14 cellular contexts compared by ENCODE assay signal in the genomic region with DNA sequence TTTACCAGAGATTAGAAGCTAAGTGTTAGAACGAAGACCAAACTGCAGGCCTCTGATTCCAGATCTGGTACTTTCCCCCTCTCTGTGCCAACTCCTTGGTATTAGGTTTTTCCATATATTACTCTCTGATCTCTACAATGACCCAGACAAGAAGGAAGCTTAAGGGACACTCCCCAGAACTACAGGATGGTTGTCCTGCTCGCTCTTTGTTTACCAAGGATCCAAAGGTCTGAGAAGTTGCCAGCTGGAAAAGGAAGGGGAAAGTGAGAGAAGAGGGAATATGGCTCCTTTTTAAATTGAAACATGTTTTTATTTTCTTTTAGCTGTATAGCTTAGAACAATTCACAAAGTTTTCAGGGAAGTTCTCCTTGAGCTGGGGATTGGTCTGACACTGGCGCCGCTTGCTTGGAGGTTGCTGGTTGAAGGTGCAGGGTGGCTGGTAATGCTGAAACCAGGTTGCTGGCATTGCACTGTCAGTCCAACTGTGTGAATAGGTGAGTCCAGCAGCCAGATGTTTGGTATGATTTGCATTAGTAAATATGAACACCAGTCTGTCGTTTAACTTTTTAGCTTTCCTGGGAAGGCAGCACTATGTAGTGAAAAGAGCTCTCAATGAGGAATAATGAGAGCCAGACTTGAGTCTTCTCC.
DNase-seq lines count a peak whose midpoint lies in the region; ATAC-seq and TF ChIP-seq lines count a peak whose summit lies in the region.
"Had no signal": no experiment of that assay in that cellular context is flagged by ENCODE, and none has a peak within 500 bp of the region (broad histone marks: within the 10 kb centered on the region; RNA-seq: fewer than 3 reads in every experiment).

No MANE protein-coding gene starts in this region.

- H3K4me3 Mint-ChIP-seq in naive thymus-derived CD4-positive, alpha-beta T cell: no peak overlapping the region
- H3K4me3 Mint-ChIP-seq in activated naive CD4-positive, alpha-beta T cell treated with anti-CD3 and anti-CD28 coated beads for 36 hours: no peak overlapping the region
- H3K4me3 Mint-ChIP-seq: CD4-positive, alpha-beta T cell had no signal

- H3K9me2 ChIP-seq in hepatocyte (replicated peaks; ENCODE audit: insufficient read depth): no peaks in the 10 kb centered on the region

- H3K4me2 ChIP-seq in hepatocyte: peak overlapping the region; percentile 9

- ATAC-seq in Panc1: no peak
- no peak for ATAC-seq in naive thymus-derived CD4-positive, alpha-beta T cell
- no peak for ATAC-seq in GM21723 (IDR thresholded peaks at IDR 0.05; ENCODE audit: unreplicated experiment)
- no peak for ATAC-seq in HG02938 (IDR thresholded peaks at IDR 0.05; ENCODE audit: unreplicated experiment)
- ATAC-seq: K562 had no signal

- no peak overlapping the region for H2AFZ ChIP-seq in hepatocyte
- H2AFZ ChIP-seq: GM23248 had no signal

- H3K9me3 Mint-ChIP-seq in naive thymus-derived CD4-positive, alpha-beta T cell: no peaks in the 10 kb centered on the region
- no peaks in the 10 kb centered on the region for H3K9me3 Mint-ChIP-seq in activated naive CD4-positive, alpha-beta T cell treated with anti-CD3 and anti-CD28 coated beads for 36 hours
- H3K9me3 Mint-ChIP-seq: CD4-positive, alpha-beta T cell had no signal

- H3K4me1 ChIP-seq in Panc1 (ENCODE audit: control insufficient read depth, insufficient read depth, low read length): peaks cover 61% of the 10 kb centered on the region
- H3K4me1 ChIP-seq in hepatocyte (ENCODE audit: insufficient read depth): peaks cover 15% of the 10 kb centered on the region
- H3K4me1 ChIP-seq in mucosa of rectum (ENCODE audit: control insufficient read depth in 2 of 2, insufficient read depth in 2 of 2, low read length in 2 of 2): peaks cover 2 to 13% of the 10 kb centered on the region in 2 donors
- H3K4me1 ChIP-seq in naive thymus-derived CD4-positive, alpha-beta T cell (ENCODE audit: control insufficient read depth in 2 of 2, insufficient read depth in 2 of 2, low read length in 2 of 2): no peaks in the 10 kb centered on the region
- H3K4me1 ChIP-seq: HAP-1 had no signal

- no peaks in the 10 kb centered on the region for H3K4me1 Mint-ChIP-seq in naive thymus-derived CD4-positive, alpha-beta T cell
- no peaks in the 10 kb centered on the region for H3K4me1 Mint-ChIP-seq in activated naive CD4-positive, alpha-beta T cell treated with anti-CD3 and anti-CD28 coated beads for 36 hours (ENCODE audit: low read depth)

- peaks cover 10% of the 10 kb centered on the region for H3K79me2 ChIP-seq in hepatocyte

- peaks cover 12 to 33% (median 25%) of the 10 kb centered on the region in 5 donors for H3K27me3 Mint-ChIP-seq in naive thymus-derived CD4-positive, alpha-beta T cell
- peaks cover 8% of the 10 kb centered on the region for H3K27me3 Mint-ChIP-seq in activated naive CD4-positive, alpha-beta T cell treated with anti-CD3 and anti-CD28 coated beads for 36 hours (ENCODE audit: low read depth)

- H3K36me3 ChIP-seq in Panc1 (ENCODE audit: control insufficient read depth, insufficient read depth, low read length) (no peaks in the 10 kb centered on the region), hepatocyte (replicated peaks; ENCODE audit: insufficient read depth, low read depth) (no peaks in the 10 kb centered on the region), mucosa of rectum (ENCODE audit: control insufficient read depth in 2 of 2, insufficient read depth in 2 of 2, low read length in 2 of 2) (no peaks in the 10 kb centered on the region)
- H3K36me3 ChIP-seq in naive thymus-derived CD4-positive, alpha-beta T cell (ENCODE audit: control insufficient read depth in 2 of 3, insufficient read depth in 3 of 3, low read length in 3 of 3): no peaks in the 10 kb centered on the region
- H3K36me3 ChIP-seq: HAP-1 had no signal

- BruUV-seq in Panc1 (replicated peaks; lab: Mats Ljungman, UMichigan): no TSS peak

- no peak overlapping the region for H3K9ac ChIP-seq in mucosa of rectum (ENCODE audit: low read depth in 1 of 2, low read length in 2 of 2)
- H3K9ac ChIP-seq: GM23248 had no signal

- H3K36me3 Mint-ChIP-seq in naive thymus-derived CD4-positive, alpha-beta T cell: no peaks in the 10 kb centered on the region
- H3K36me3 Mint-ChIP-seq in activated naive CD4-positive, alpha-beta T cell treated with anti-CD3 and anti-CD28 coated beads for 36 hours (ENCODE audit: low read depth): no peaks in the 10 kb centered on the region

- WGBS in hepatocyte (ENCODE audit: low lambda C conversion rate, missing lambda C conversion rate): 82% methylated on average over 5 of the region's 5 CpGs

- TF ChIP-seq CTCF in Panc1 (IDR thresholded peaks at IDR 0.05) (no peak), hepatocyte (IDR thresholded peaks at IDR 0.05; ENCODE audit: poor library complexity) (no peak)

- no peaks in the 10 kb centered on the region for H3K27me3 ChIP-seq in Panc1 (ENCODE audit: control insufficient read depth, insufficient read depth, low read length)
- no peaks in the 10 kb centered on the region for H3K27me3 ChIP-seq in hepatocyte
- no peaks in the 10 kb centered on the region for H3K27me3 ChIP-seq in mucosa of rectum (ENCODE audit: control insufficient read depth in 2 of 2, insufficient read depth in 2 of 2, low read length in 2 of 2)
- no peaks in the 10 kb centered on the region for H3K27me3 ChIP-seq in naive thymus-derived CD4-positive, alpha-beta T cell (ENCODE audit: control insufficient read depth in 2 of 2, insufficient read depth in 2 of 2, low read length in 2 of 2)

- no peak overlapping the region for H3K27ac Mint-ChIP-seq in naive thymus-derived CD4-positive, alpha-beta T cell
- H3K27ac Mint-ChIP-seq in activated naive CD4-positive, alpha-beta T cell treated with anti-CD3 and anti-CD28 coated beads for 36 hours: no peak overlapping the region
- H3K27ac Mint-ChIP-seq: CD4-positive, alpha-beta T cell had no signal

- H3K9me3 ChIP-seq in Panc1 (ENCODE audit: control insufficient read depth, insufficient read depth, low read depth, low read length): no peaks in the 10 kb centered on the region
- no peaks in the 10 kb centered on the region for H3K9me3 ChIP-seq in hepatocyte (ENCODE audit: low read depth)
- no peaks in the 10 kb centered on the region for H3K9me3 ChIP-seq in mucosa of rectum (ENCODE audit: control insufficient read depth in 2 of 2, low read length in 2 of 2)
- no peaks in the 10 kb centered on the region for H3K9me3 ChIP-seq in naive thymus-derived CD4-positive, alpha-beta T cell (ENCODE audit: control insufficient read depth in 2 of 3, low read length in 3 of 3)
- H3K9me3 ChIP-seq: Caco-2, HAP-1 had no signal

- H3K27ac ChIP-seq in Panc1 (ENCODE audit: low read length) (peak overlapping the region; percentile 60), hepatocyte (peak overlapping the region; percentile 1), mucosa of rectum (ENCODE audit: low read depth in 2 of 2, low read length in 2 of 2) (peak overlapping the region; percentile 32 to 70)
- H3K27ac ChIP-seq in naive thymus-derived CD4-positive, alpha-beta T cell (ENCODE audit: low read depth, low read length): no peak overlapping the region
- H3K27ac ChIP-seq: GM23248 had no signal

- H4K20me1 ChIP-seq in hepatocyte (ENCODE audit: insufficient read depth, poor library complexity, severe bottlenecking): no peaks in the 10 kb centered on the region

- DNase-seq in Panc1 (ENCODE audit: low read depth, low spot score): no peak
- no peak for DNase-seq in hepatocyte (ENCODE audit: low spot score)
- no peak for DNase-seq in naive thymus-derived CD4-positive, alpha-beta T cell
- no peak for DNase-seq in activated naive CD4-positive, alpha-beta T cell treated with anti-CD3 and anti-CD28 coated beads for 36 hours
- DNase-seq: AML-193; Caco-2; CD4-positive, alpha-beta T cell; GM23248; IMR-90 had no signal

- POLR2A ChIA-PET in Panc1 (lab: Charles Lee): no interaction called here
- POLR2A ChIA-PET in naive thymus-derived CD4-positive, alpha-beta T cell (lab: Charles Lee): no interaction called here

- in situ Hi-C loops in Panc1 (cut with HindIII; ENCODE audit: low pct_unique_long_range_greater_than_20kb, low sequenced_read_pairs): no loop called here

- CTCF ChIA-PET in Panc1 (lab: Charles Lee): interaction anchor here (1.1 kb wide), 1 partner anchor 17 kb away, joined by 3 read pairs; no protein-coding TSS in a partner anchor
- CTCF ChIA-PET in naive thymus-derived CD4-positive, alpha-beta T cell (lab: Charles Lee): no interaction called here
- CTCF ChIA-PET in activated naive CD4-positive, alpha-beta T cell treated with anti-CD3 and anti-CD28 coated beads for 36 hours (lab: Charles Lee): interaction anchor here (0.5 to 1.1 kb wide), 2 partner anchors 12 to 465 kb away, joined by 3 to 5 read pairs; no protein-coding TSS in a partner anchor

- H3K4me3 ChIP-seq in Panc1 (ENCODE audit: low read depth in 2 of 2, low read length in 2 of 2) (no peak overlapping the region), hepatocyte (no peak overlapping the region), mucosa of rectum (ENCODE audit: low read length in 2 of 2) (no peak overlapping the region)
- no peak overlapping the region for H3K4me3 ChIP-seq in naive thymus-derived CD4-positive, alpha-beta T cell (ENCODE audit: low read length)
- H3K4me3 ChIP-seq: GM23248, HAP-1, K562 had no signal

- intact Hi-C loops in Panc1 (cut with micrococcal nuclease; ENCODE audit: unreplicated experiment): no loop called here
- intact Hi-C loops in naive thymus-derived CD4-positive, alpha-beta T cell (cut with micrococcal nuclease): no loop called here
- intact Hi-C loops in activated naive CD4-positive, alpha-beta T cell treated with anti-CD3 and anti-CD28 coated beads for 36 hours (cut with micrococcal nuclease): loop anchor here (10.0 kb wide), 1 partner anchor 236 kb away; no protein-coding TSS in a partner anchor
